In the genomic region with DNA sequence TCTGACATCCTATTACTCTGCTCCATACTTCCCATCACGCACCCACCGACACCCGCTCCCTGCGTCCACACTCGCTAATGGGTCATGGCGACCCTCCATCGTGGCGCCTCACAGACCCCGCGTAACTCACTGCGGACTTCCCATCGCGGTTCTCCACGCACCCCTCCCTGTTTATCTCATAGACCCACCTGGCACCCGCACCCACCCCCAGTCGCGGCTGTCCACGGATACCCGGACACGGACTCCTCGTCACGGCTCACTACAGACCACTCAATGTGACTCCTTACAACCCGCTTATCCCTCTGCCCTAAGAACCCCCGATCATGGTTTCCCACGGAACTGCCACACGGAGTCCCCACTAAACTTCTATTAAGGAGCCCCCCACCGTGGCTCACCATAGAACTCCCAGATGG, we compare ENCODE assay signal across 8 cellular contexts. TPM values are rescaled to one million over a fixed set of nuclear protein-coding genes. Genes with fewer than 3 reads are reported as not detected.
DNase-seq lines count a peak whose midpoint lies in the region; ATAC-seq, FAIRE-seq and TF ChIP-seq lines count a peak whose summit lies in the region.

No MANE protein-coding gene starts in this region.

- H3K4ac ChIP-seq in neuronal stem cell (ENCODE audit: low read length) = no peak overlapping the region

- H2BK12ac ChIP-seq in neuronal stem cell (ENCODE audit: low read length) = no peak overlapping the region

- H3K36me3 ChIP-seq in SJSA1 (peaks cover 48% of the 10 kb centered on the region), neuronal stem cell (replicated peaks in 1 of 2; ENCODE audit: control insufficient read depth in 2 of 2, insufficient read depth in 2 of 2, low read length in 2 of 2) (peaks cover 33 to 44% of the 10 kb centered on the region in 2 donors)

- peak overlapping the region; percentile 70 for H3K23ac ChIP-seq in neuronal stem cell (ENCODE audit: low read depth, low read length, poor library complexity)

- H4K8ac ChIP-seq in neuronal stem cell (ENCODE audit: low read depth, low read length) = no peak overlapping the region

- peak overlapping the region; percentile 79 for H3K9ac ChIP-seq in neuronal stem cell (ENCODE audit: low read depth, low read length, poor library complexity)

- H3K27ac ChIP-seq in SJSA1 (peak overlapping the region; percentile 44), neuronal stem cell (replicated peaks; ENCODE audit: low read length) (no peak overlapping the region)

- no peak for TF ChIP-seq CTCF in D721Med (IDR thresholded peaks at IDR 0.05; ENCODE audit: insufficient read depth, missing control alignments)

- DNase-seq in SJSA1 (ENCODE audit: low read depth in 1 of 2, low spot score in 2 of 2) = no peak
- no peak for DNase-seq in neuronal stem cell (ENCODE audit: low spot score)
- no peak for DNase-seq in activated effector memory CD4-positive, alpha-beta T cell treated with Interleukin-2 at 50 U/mL for 16 hours
- DNase-seq in D721Med (ENCODE audit: insufficient read length, low spot score) = no peak
- no peak for DNase-seq in NCI-H2029 treated with DMSO at 0.1 percent for 48 hours (lab: John Stamatoyannopoulos, UW)

- H3K9me3 ChIP-seq in SJSA1 (replicated peaks) = no peaks in the 10 kb centered on the region
- H3K9me3 ChIP-seq in neuronal stem cell (replicated peaks in 1 of 2; ENCODE audit: control insufficient read depth in 2 of 2, insufficient read depth in 1 of 2, low read depth in 1 of 2, low read length in 2 of 2) = no peaks in the 10 kb centered on the region

- H2BK5ac ChIP-seq in neuronal stem cell (ENCODE audit: low read length) = no peak overlapping the region

- FAIRE-seq in D721Med (lab: Jason Lieb, UNC) = no peak

- H3K18ac ChIP-seq in neuronal stem cell (ENCODE audit: low read length) = peak overlapping the region; percentile 17

- H2AK5ac ChIP-seq in neuronal stem cell (ENCODE audit: low read depth, low read length) = peak overlapping the region; percentile 73

- WGBS in neuronal stem cell (ENCODE audit: extremely low coverage in 2 of 2, insufficient read length in 2 of 2, insufficient replicate concordance in 1 of 2), 2 donors = no CpG with 5 or more reads among the region's 27 CpGs

- peak overlapping the region; percentile 39 for H3K14ac ChIP-seq in neuronal stem cell (ENCODE audit: low read length)

- H3K4me1 ChIP-seq in SJSA1 (replicated peaks) = peaks cover 13% of the 10 kb centered on the region
- peaks cover 6 to 7% of the 10 kb centered on the region in 2 donors for H3K4me1 ChIP-seq in neuronal stem cell (ENCODE audit: control insufficient read depth in 2 of 2, insufficient read depth in 1 of 2, low read depth in 1 of 2, low read length in 2 of 2)

- peak overlapping the region; percentile 89 for H2AFZ ChIP-seq in neuronal stem cell (ENCODE audit: low read length)

- peaks cover 16% of the 10 kb centered on the region for H3K79me1 ChIP-seq in neuronal stem cell (ENCODE audit: low read depth, low read length)

- H4K91ac ChIP-seq in neuronal stem cell (ENCODE audit: low read depth, low read length, poor library complexity) = no peak overlapping the region

- H2BK15ac ChIP-seq in neuronal stem cell (ENCODE audit: low read length) = no peak overlapping the region

- H2BK120ac ChIP-seq in neuronal stem cell (ENCODE audit: low read depth, low read length) = no peak overlapping the region

- ATAC-seq in GM21515 (IDR thresholded peaks at IDR 0.05; ENCODE audit: unreplicated experiment) = peak; percentile 0
- ATAC-seq in esophagus mucosa = peak; percentile 1
- no peak for ATAC-seq in HG03175 (IDR thresholded peaks at IDR 0.05; ENCODE audit: unreplicated experiment)

- H3K4me2 ChIP-seq in neuronal stem cell (ENCODE audit: insufficient read depth, low read length, poor library complexity, severe bottlenecking) = peak overlapping the region; percentile 92

- H3K27me3 ChIP-seq in SJSA1 (replicated peaks) (peaks cover 13% of the 10 kb centered on the region), neuronal stem cell (ENCODE audit: control insufficient read depth in 3 of 3, insufficient read depth in 3 of 3, low read depth in 1 of 3, low read length in 3 of 3) (peaks cover 0 to 8% (median 0%) of the 10 kb centered on the region in 3 experiments)

- H3K4me3 ChIP-seq in SJSA1 (peak overlapping the region; percentile 70), neuronal stem cell (ENCODE audit: low read length in 2 of 2) (peak overlapping the region; percentile 64 to 97)

RNA-seq across cellular contexts. Expression of a gene that starts 0.5 kb away (rescaled TPM):
- total RNA-seq in SJSA1 (2014; rRNA removed; shearing (Covaris generic)) = 26.0 and 31.3 TPM in 2 replicates
- total RNA-seq in esophagus mucosa = 31.4 TPM
- 34.6 TPM for polyA plus RNA-seq in neuronal stem cell (2013, experiment 1 of 2)
- 34.6 TPM for polyA plus RNA-seq in neuronal stem cell (2013, experiment 2 of 2)

RNA-seq across cellular contexts. Expression of a gene that starts 5.7 kb away (rescaled TPM):
- total RNA-seq in SJSA1 (2014; rRNA removed; shearing (Covaris generic)) = 51.1 and 64.4 TPM in 2 replicates
- total RNA-seq in esophagus mucosa = 44.2 TPM
- polyA plus RNA-seq in neuronal stem cell (2013, experiment 1 of 2) = 33.7 TPM
- 32.5 TPM for polyA plus RNA-seq in neuronal stem cell (2013, experiment 2 of 2)

RNA-seq across cellular contexts. Expression of a gene that starts 20.7 kb away (rescaled TPM):
- 0.08 TPM in 1 of 2 replicates, not detected in the other for total RNA-seq in SJSA1 (2014; rRNA removed; shearing (Covaris generic))
- 0.36 TPM for total RNA-seq in esophagus mucosa
- polyA plus RNA-seq in neuronal stem cell (2013, experiment 1 of 2) = 1.4 TPM
- polyA plus RNA-seq in neuronal stem cell (2013, experiment 2 of 2) = 1.4 TPM
